ENCODE assay signal across 13 cellular contexts in the genomic region with DNA sequence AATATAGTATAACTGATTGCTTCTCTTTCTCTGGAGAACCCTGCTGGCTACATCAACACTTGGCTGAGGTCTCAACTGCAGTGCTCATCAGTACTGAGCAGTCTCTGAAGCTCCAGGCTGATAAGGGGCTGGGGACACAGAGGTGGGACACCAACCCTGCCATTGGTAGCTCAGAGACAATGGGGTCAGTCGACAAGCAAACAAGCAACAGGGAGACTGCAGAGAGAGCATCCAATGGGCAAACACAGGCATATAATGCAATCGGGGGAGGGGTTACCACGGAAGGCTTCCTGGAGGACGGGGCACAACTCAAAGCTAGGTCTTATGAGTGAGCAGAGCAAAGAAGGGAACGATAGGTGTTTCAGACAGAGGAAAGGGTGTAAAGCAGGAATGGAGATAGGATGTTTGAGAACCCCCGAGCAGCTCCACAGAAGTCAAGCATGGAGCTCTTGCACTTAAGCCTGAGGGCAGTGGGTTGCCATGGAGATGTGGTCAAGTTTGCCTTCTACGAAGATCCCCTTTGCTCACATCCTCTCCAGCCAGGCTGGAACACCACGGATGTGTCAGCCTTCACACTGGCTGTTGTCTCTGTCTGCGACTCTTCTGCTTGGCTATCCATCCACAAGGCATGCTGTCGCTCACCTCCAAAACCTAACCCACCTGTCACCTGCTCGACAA. TPM values are rescaled to one million over a fixed set of nuclear protein-coding genes. Genes with fewer than 3 reads are reported as not detected.
DNase-seq lines count a peak whose midpoint lies in the region; ATAC-seq and TF ChIP-seq lines count a peak whose summit lies in the region.
"Had no signal": no experiment of that assay in that cellular context is flagged by ENCODE, and none has a peak within 500 bp of the region (broad histone marks: within the 10 kb centered on the region; RNA-seq: fewer than 3 reads in every experiment).

No MANE protein-coding gene starts in this region.

- H3K4me3 ChIP-seq in brain microvascular endothelial cell (ENCODE audit: low read depth, low read length), result no peak overlapping the region
- H3K4me3 ChIP-seq in thyroid gland (replicated peaks in 1 of 3), result no peak overlapping the region
- H3K4me3 ChIP-seq: lower lobe of right lung had no signal

- WGBS in thyroid gland, 2 donors, result 53 to 63% methylated on average over 11 of the region's 11 CpGs

- no peaks in the 10 kb centered on the region for H3K9me3 Mint-ChIP-seq in stimulated activated naive CD8-positive, alpha-beta T cell treated with anti-CD3 and anti-CD28 coated beads, Interleukin-15, Interleukin-2, amounts not matched to agents 100 ng/mL and 50 ng/mL, for 24 hours
- H3K9me3 Mint-ChIP-seq in type B pancreatic cell, result no peaks in the 10 kb centered on the region

- no peak for ATAC-seq in stimulated activated naive CD8-positive, alpha-beta T cell treated with anti-CD3 and anti-CD28 coated beads, Interleukin-15, Interleukin-2, amounts not matched to agents 100 U/mL and 50 U/mL, for 24 hours
- ATAC-seq: lower lobe of right lung had no signal

- TF ChIP-seq CTCF in brain microvascular endothelial cell (IDR thresholded peaks at IDR 0.05; ENCODE audit: low read depth, low read length, missing control alignments), result no peak
- no peak for TF ChIP-seq CTCF in thyroid gland (IDR thresholded peaks at IDR 0.05)
- TF ChIP-seq CTCF in type B pancreatic cell (conservative IDR thresholded peaks at IDR 0.05), result no peak

- H3K4me1 ChIP-seq in thyroid gland, result no peaks in the 10 kb centered on the region
- H3K4me1 ChIP-seq: BE2C had no signal

- no peaks in the 10 kb centered on the region for H3K36me3 Mint-ChIP-seq in stimulated activated naive CD8-positive, alpha-beta T cell treated with anti-CD3 and anti-CD28 coated beads, Interleukin-15, Interleukin-2, amounts not matched to agents 100 ng/mL and 50 ng/mL, for 24 hours (ENCODE audit: low read depth)
- peaks cover 3% of the 10 kb centered on the region for H3K36me3 Mint-ChIP-seq in type B pancreatic cell

- no peak overlapping the region for H3K4me3 Mint-ChIP-seq in stimulated activated naive CD8-positive, alpha-beta T cell treated with anti-CD3 and anti-CD28 coated beads, Interleukin-15, Interleukin-2, amounts not matched to agents 100 ng/mL and 50 ng/mL, for 24 hours
- H3K4me3 Mint-ChIP-seq in type B pancreatic cell, result no peak overlapping the region

- H3K9me3 ChIP-seq in thyroid gland, result no peaks in the 10 kb centered on the region
- H3K9me3 ChIP-seq: BE2C, lower lobe of right lung had no signal

- peaks cover 4% of the 10 kb centered on the region for H3K4me1 Mint-ChIP-seq in stimulated activated naive CD8-positive, alpha-beta T cell treated with anti-CD3 and anti-CD28 coated beads, Interleukin-15, Interleukin-2, amounts not matched to agents 100 ng/mL and 50 ng/mL, for 24 hours (ENCODE audit: low read depth)
- peaks cover 13% of the 10 kb centered on the region for H3K4me1 Mint-ChIP-seq in type B pancreatic cell (ENCODE audit: unreplicated experiment)

- no peaks in the 10 kb centered on the region for H3K36me3 ChIP-seq in brain microvascular endothelial cell (replicated peaks)
- H3K36me3 ChIP-seq in thyroid gland, result no peaks in the 10 kb centered on the region
- H3K36me3 ChIP-seq: BE2C, lower lobe of right lung had no signal

- H3K27me3 ChIP-seq in brain microvascular endothelial cell (replicated peaks), result no peaks in the 10 kb centered on the region
- H3K27me3 ChIP-seq in thyroid gland, result no peaks in the 10 kb centered on the region
- H3K27me3 ChIP-seq: BE2C had no signal

- intact Hi-C loops in thyroid gland (cut with DNase I), result loop anchor here (5.0 to 10.0 kb wide), 3 partner anchors 96 to 243 kb away; partner anchors contain the start of genes ATP6V1G1 and WHRN

- no peak for TF ChIP-seq POLR2A in thyroid gland (IDR thresholded peaks at IDR 0.05)

- H3K27ac ChIP-seq in brain microvascular endothelial cell, result no peak overlapping the region
- H3K27ac ChIP-seq in thyroid gland, result no peak overlapping the region
- H3K27ac ChIP-seq: lower lobe of right lung had no signal

- no peaks in the 10 kb centered on the region for H3K27me3 Mint-ChIP-seq in stimulated activated naive CD8-positive, alpha-beta T cell treated with anti-CD3 and anti-CD28 coated beads, Interleukin-15, Interleukin-2, amounts not matched to agents 100 ng/mL and 50 ng/mL, for 24 hours
- H3K27me3 Mint-ChIP-seq in type B pancreatic cell, result no peaks in the 10 kb centered on the region

- in situ Hi-C loops in brain microvascular endothelial cell (cut with HindIII; ENCODE audit: low pct_ligation_motif_present, low sequenced_read_pairs), result no loop called here

- DNase-seq in stimulated activated naive CD8-positive, alpha-beta T cell treated with anti-CD3 and anti-CD28 coated beads, Interleukin-15, Interleukin-2, amounts not matched to agents 100 U/mL and 50 U/mL, for 24 hours, result no peak
- DNase-seq in NCI-H226 (peak; percentile 34), brain microvascular endothelial cell (peak; percentile 53), thyroid gland (no peak), activated gamma-delta T cell treated with Interleukin-2 at 50 U/mL for 16 hours (no peak), putamen (ENCODE audit: low spot score) (no peak), type B pancreatic cell (ENCODE audit: extremely low spot score, unreplicated experiment) (no peak)
- DNase-seq: aorta, BE2C, lower lobe of right lung, NCI-H2029, RPMI8226 had no signal

- H3K27ac Mint-ChIP-seq in stimulated activated naive CD8-positive, alpha-beta T cell treated with anti-CD3 and anti-CD28 coated beads, Interleukin-15, Interleukin-2, amounts not matched to agents 100 ng/mL and 50 ng/mL, for 24 hours, result peak overlapping the region; percentile 3
- H3K27ac Mint-ChIP-seq in type B pancreatic cell, result no peak overlapping the region

RNA-seq across cellular contexts. Expression of gene AKNA, which starts 21.5 kb away (rescaled TPM):
- total RNA-seq in thyroid gland (10 to 100 TPM; 10.0 to 17.0 (median 12.5) TPM), type B pancreatic cell (ENCODE audit: low replicate concordance) (11.5 and 14.0 TPM in 2 replicates)

Comparison
In these comparisons a context has a peak if more than half of its experiments do, and no peak if none do; other contexts are left out.
1. DNase-seq: peak in NCI-H226 (single experiment) and brain microvascular endothelial cell (single experiment); none in stimulated activated naive CD8-positive, alpha-beta T cell treated with anti-CD3 and anti-CD28 coated beads, Interleukin-15, Interleukin-2, amounts not matched to agents 100 U/mL and 50 U/mL, for 24 hours (single experiment), thyroid gland (0 of 2), activated gamma-delta T cell treated with Interleukin-2 at 50 U/mL for 16 hours (single experiment), putamen (single experiment) and type B pancreatic cell (single experiment).